ENCODE assay signal across 8 cellular contexts in the genomic region with DNA sequence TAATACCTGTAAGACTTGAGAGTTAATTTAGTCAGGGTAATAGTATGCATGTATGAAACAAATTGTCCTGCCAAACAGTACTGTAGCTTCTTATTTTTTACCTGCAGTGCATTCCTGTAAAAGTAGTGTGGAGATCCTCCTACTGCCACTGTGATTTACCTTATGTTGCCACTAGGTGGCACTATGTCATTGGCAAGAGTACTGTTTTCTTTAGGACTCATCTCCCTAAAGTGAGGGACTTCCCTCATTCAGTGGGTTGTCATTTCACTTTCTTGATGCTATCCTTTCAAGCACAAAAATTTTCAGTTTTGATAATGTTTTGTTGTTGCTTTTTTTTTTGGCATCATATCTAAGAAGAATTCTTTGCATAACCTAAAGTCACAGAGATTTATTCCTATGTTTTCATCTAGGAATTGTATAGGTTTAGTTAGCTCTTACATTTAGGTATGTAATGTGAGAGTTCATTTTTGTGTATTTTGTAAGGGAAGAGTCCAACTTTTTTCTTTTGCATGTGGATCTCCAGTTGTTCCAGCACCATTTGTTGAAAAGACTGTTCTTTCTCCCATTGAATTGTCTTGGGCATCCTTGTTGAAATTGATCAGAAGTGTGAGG.
DNase-seq lines count a peak whose midpoint lies in the region; ATAC-seq and TF ChIP-seq lines count a peak whose summit lies in the region.

No MANE protein-coding gene starts in this region.

- no peaks in the 10 kb centered on the region for H3K9me3 ChIP-seq in endodermal cell (ENCODE audit: control insufficient read depth, low read length)

- H3K4me3 ChIP-seq in AG09309 (ENCODE audit: control insufficient read depth, low read depth, low read length) (no peak overlapping the region), endodermal cell (ENCODE audit: low read length) (no peak overlapping the region)

- peaks cover 73% of the 10 kb centered on the region for H3K4me1 Mint-ChIP-seq in activated CD4-positive, alpha-beta T cell treated with anti-CD3 and anti-CD28 coated beads for 36 hours
- H3K4me1 Mint-ChIP-seq in endodermal cell: peaks cover 59% of the 10 kb centered on the region
- peaks cover 78% of the 10 kb centered on the region for H3K4me1 Mint-ChIP-seq in stimulated activated naive CD8-positive, alpha-beta T cell treated with anti-CD3 and anti-CD28 coated beads, Interleukin-15, Interleukin-2, amounts not matched to agents 100 ng/mL and 50 ng/mL, for 24 hours (ENCODE audit: low read depth)

- no peak overlapping the region for H3K9ac ChIP-seq in endodermal cell (ENCODE audit: extremely low read depth, low read length, poor library complexity, severe bottlenecking)

- ATAC-seq in GM18511 (IDR thresholded peaks at IDR 0.05; ENCODE audit: unreplicated experiment): peak; percentile 49
- ATAC-seq in HG03108 (IDR thresholded peaks at IDR 0.05; ENCODE audit: unreplicated experiment): peak; percentile 88
- peak; percentile 92 for ATAC-seq in activated CD4-positive, alpha-beta T cell treated with anti-CD3 and anti-CD28 coated beads for 36 hours

- CTCF ChIA-PET in activated CD4-positive, alpha-beta T cell treated with anti-CD3 and anti-CD28 coated beads for 36 hours (lab: Charles Lee): interaction anchor here (0.5 to 2.9 kb wide), 13 partner anchors 11 to 350 kb away, joined by 3 to 20 read pairs (median 4); no protein-coding TSS in a partner anchor

- H3K36me3 ChIP-seq in endodermal cell (ENCODE audit: control insufficient read depth, insufficient read depth, low read length): peaks cover 29% of the 10 kb centered on the region

- peaks cover 18% of the 10 kb centered on the region for H3K4me1 ChIP-seq in endodermal cell (ENCODE audit: control insufficient read depth, insufficient read depth, low read length)

- POLR2A ChIA-PET in activated CD4-positive, alpha-beta T cell treated with anti-CD3 and anti-CD28 coated beads for 36 hours (lab: Charles Lee): no interaction called here

- H3K27me3 Mint-ChIP-seq in activated CD4-positive, alpha-beta T cell treated with anti-CD3 and anti-CD28 coated beads for 36 hours: no peaks in the 10 kb centered on the region
- no peaks in the 10 kb centered on the region for H3K27me3 Mint-ChIP-seq in endodermal cell (ENCODE audit: insufficient read depth)
- no peaks in the 10 kb centered on the region for H3K27me3 Mint-ChIP-seq in stimulated activated naive CD8-positive, alpha-beta T cell treated with anti-CD3 and anti-CD28 coated beads, Interleukin-15, Interleukin-2, amounts not matched to agents 100 ng/mL and 50 ng/mL, for 24 hours

- intact Hi-C loops in activated CD4-positive, alpha-beta T cell treated with anti-CD3 and anti-CD28 coated beads for 36 hours (cut with DNase I, micrococcal nuclease): loop anchor here (1.0 to 5.0 kb wide), 13 partner anchors 19 to 354 kb away; a partner anchor contains a TSS

- H3K9me3 Mint-ChIP-seq in activated CD4-positive, alpha-beta T cell treated with anti-CD3 and anti-CD28 coated beads for 36 hours (ENCODE audit: low read depth): no peaks in the 10 kb centered on the region
- no peaks in the 10 kb centered on the region for H3K9me3 Mint-ChIP-seq in endodermal cell
- H3K9me3 Mint-ChIP-seq in stimulated activated naive CD8-positive, alpha-beta T cell treated with anti-CD3 and anti-CD28 coated beads, Interleukin-15, Interleukin-2, amounts not matched to agents 100 ng/mL and 50 ng/mL, for 24 hours: no peaks in the 10 kb centered on the region

- TF ChIP-seq CTCF in AG09309 (IDR thresholded peaks at IDR 0.05; ENCODE audit: control insufficient read depth, insufficient read depth, low read depth, low read length, missing control alignments) (peak; percentile 72), endodermal cell (conservative IDR thresholded peaks at IDR 0.05) (peak; percentile 81)

- peaks cover 12% of the 10 kb centered on the region for H3K36me3 Mint-ChIP-seq in activated CD4-positive, alpha-beta T cell treated with anti-CD3 and anti-CD28 coated beads for 36 hours (ENCODE audit: low read depth)
- peaks cover 12% of the 10 kb centered on the region for H3K36me3 Mint-ChIP-seq in endodermal cell (ENCODE audit: low read depth)
- peaks cover 19% of the 10 kb centered on the region for H3K36me3 Mint-ChIP-seq in stimulated activated naive CD8-positive, alpha-beta T cell treated with anti-CD3 and anti-CD28 coated beads, Interleukin-15, Interleukin-2, amounts not matched to agents 100 ng/mL and 50 ng/mL, for 24 hours (ENCODE audit: low read depth)

- H3K27ac ChIP-seq in endodermal cell (ENCODE audit: low read depth, low read length): no peak overlapping the region

- H3K4me3 Mint-ChIP-seq in activated CD4-positive, alpha-beta T cell treated with anti-CD3 and anti-CD28 coated beads for 36 hours: no peak overlapping the region
- H3K4me3 Mint-ChIP-seq in endodermal cell: no peak overlapping the region
- no peak overlapping the region for H3K4me3 Mint-ChIP-seq in stimulated activated naive CD8-positive, alpha-beta T cell treated with anti-CD3 and anti-CD28 coated beads, Interleukin-15, Interleukin-2, amounts not matched to agents 100 ng/mL and 50 ng/mL, for 24 hours

- peak overlapping the region; percentile 23 for H3K27ac Mint-ChIP-seq in activated CD4-positive, alpha-beta T cell treated with anti-CD3 and anti-CD28 coated beads for 36 hours
- H3K27ac Mint-ChIP-seq in endodermal cell: no peak overlapping the region
- peak overlapping the region; percentile 49 for H3K27ac Mint-ChIP-seq in stimulated activated naive CD8-positive, alpha-beta T cell treated with anti-CD3 and anti-CD28 coated beads, Interleukin-15, Interleukin-2, amounts not matched to agents 100 ng/mL and 50 ng/mL, for 24 hours

- DNase-seq in AG09309 (ENCODE audit: low read depth): peak; percentile 46
- peak; percentile 23 for DNase-seq in NCI-H446 treated with DMSO at 0.1 percent for 48 hours (lab: John Stamatoyannopoulos, UW)
- peak; percentile 74 for DNase-seq in activated CD4-positive, alpha-beta T cell treated with anti-CD3 and anti-CD28 coated beads for 36 hours
- peak; percentile 76 for DNase-seq in endodermal cell
- peak; percentile 82 for DNase-seq in mucosa of gallbladder (ENCODE audit: low spot score)

- no peaks in the 10 kb centered on the region for H3K27me3 ChIP-seq in endodermal cell (ENCODE audit: control insufficient read depth, insufficient read depth, low read length, poor library complexity, severe bottlenecking)

Comparison
In these comparisons a context has a peak if more than half of its experiments do, and no peak if none do; other contexts are left out.
1. DNase-seq: peak in every context shown above with its lines; median percentile 82 in mucosa of gallbladder; 76 in endodermal cell; 74 in activated CD4-positive, alpha-beta T cell treated with anti-CD3 and anti-CD28 coated beads for 36 hours; 46 in AG09309; 23 in NCI-H446 treated with DMSO at 0.1 percent for 48 hours.